In the genomic region with DNA sequence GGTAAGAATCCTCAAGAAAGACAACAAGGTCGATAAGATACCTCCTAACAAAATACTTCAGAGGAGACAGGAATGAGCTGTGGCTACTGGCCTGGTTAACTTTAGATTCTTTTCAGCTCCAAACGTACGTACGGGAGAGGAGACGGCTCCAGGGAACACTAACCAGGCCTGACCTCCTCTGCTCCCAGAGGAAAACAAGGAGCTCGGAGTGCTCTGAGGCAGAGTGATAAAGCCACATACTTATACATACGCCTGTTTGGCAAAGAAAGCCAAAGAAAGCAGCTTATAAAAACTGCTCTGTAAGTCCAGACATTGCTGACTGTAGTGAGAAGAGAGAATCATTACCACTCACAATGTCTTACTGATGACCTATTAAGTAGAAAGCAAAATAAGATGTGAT, we compare ENCODE assay signal across 13 cellular contexts.
DNase-seq lines count a peak whose midpoint lies in the region; ATAC-seq and TF ChIP-seq lines count a peak whose summit lies in the region.
"Had no signal": no experiment of that assay in that cellular context is flagged by ENCODE, and none has a peak within 500 bp of the region (broad histone marks: within the 10 kb centered on the region; RNA-seq: fewer than 3 reads in every experiment).

No MANE protein-coding gene starts in this region.

- H3K9me3 ChIP-seq in testis: no peaks in the 10 kb centered on the region
- no peaks in the 10 kb centered on the region for H3K9me3 ChIP-seq in PC-3 (ENCODE audit: low read length)

- no peaks in the 10 kb centered on the region for H4K20me1 ChIP-seq in PC-3 (ENCODE audit: low read length)

- no peak overlapping the region for H2AFZ ChIP-seq in PC-3 (ENCODE audit: low read length)

- POLR2A ChIA-PET in WTC11 (lab: Charles Lee) (no interaction called here), PC-3 (lab: Charles Lee; ENCODE audit: unreplicated experiment) (no interaction called here)

- H3K27me3 Mint-ChIP-seq in WTC11 (ENCODE audit: low read depth) (peaks cover 4% of the 10 kb centered on the region), mesothelial cell of epicardium (ENCODE audit: low read depth) (no peaks in the 10 kb centered on the region), type B pancreatic cell (no peaks in the 10 kb centered on the region)
- H3K27me3 Mint-ChIP-seq: CD4-positive, CD25-positive, alpha-beta regulatory T cell; stimulated activated naive CD8-positive, alpha-beta T cell treated with anti-CD3 and anti-CD28 coated beads, Interleukin-15, amount 100 ng/mL, for 72 hours had no signal

- H3K36me3 ChIP-seq in testis (ENCODE audit: low read depth, missing control alignments): no peaks in the 10 kb centered on the region
- H3K36me3 ChIP-seq in PC-3 (ENCODE audit: low read depth, low read length): no peaks in the 10 kb centered on the region

- H3K4me2 ChIP-seq in PC-3 (ENCODE audit: low read length): no peak overlapping the region

- H3K79me2 ChIP-seq in PC-3 (ENCODE audit: low read length): no peaks in the 10 kb centered on the region

- no peak overlapping the region for H3K4me3 ChIP-seq in fibroblast of the aortic adventitia (ENCODE audit: low read depth, low read length)
- no peak overlapping the region for H3K4me3 ChIP-seq in testis
- no peak overlapping the region for H3K4me3 ChIP-seq in PC-3 (ENCODE audit: low read length)

- H3K9me3 Mint-ChIP-seq in WTC11: no peaks in the 10 kb centered on the region
- H3K9me3 Mint-ChIP-seq in mesothelial cell of epicardium: peaks cover 3% of the 10 kb centered on the region
- H3K9me3 Mint-ChIP-seq in type B pancreatic cell: peaks cover 5% of the 10 kb centered on the region

- TF ChIP-seq CTCF in WTC11 (IDR thresholded peaks at IDR 0.05) (no peak), fibroblast of the aortic adventitia (IDR thresholded peaks at IDR 0.05; ENCODE audit: insufficient read depth, low read length) (no peak), mesothelial cell of epicardium (IDR thresholded peaks at IDR 0.05; ENCODE audit: unreplicated experiment) (no peak), testis (IDR thresholded peaks at IDR 0.05) (no peak), PC-3 (conservative IDR thresholded peaks at IDR 0.05; ENCODE audit: low read depth, low read length) (no peak), type B pancreatic cell (conservative IDR thresholded peaks at IDR 0.05) (no peak)

- H3K27me3 ChIP-seq in testis (no peaks in the 10 kb centered on the region), PC-3 (ENCODE audit: low read length) (no peaks in the 10 kb centered on the region)

- H3K4me1 Mint-ChIP-seq in WTC11: peaks cover 4% of the 10 kb centered on the region
- H3K4me1 Mint-ChIP-seq in mesothelial cell of epicardium: peaks cover 42% of the 10 kb centered on the region
- H3K4me1 Mint-ChIP-seq in type B pancreatic cell (ENCODE audit: unreplicated experiment): peaks cover 32% of the 10 kb centered on the region
- H3K4me1 Mint-ChIP-seq: CD4-positive, CD25-positive, alpha-beta regulatory T cell; stimulated activated naive CD8-positive, alpha-beta T cell treated with anti-CD3 and anti-CD28 coated beads, Interleukin-15, amount 100 ng/mL, for 72 hours had no signal

- H3K27ac Mint-ChIP-seq in WTC11 (no peak overlapping the region), mesothelial cell of epicardium (peak overlapping the region; percentile 96), type B pancreatic cell (no peak overlapping the region)
- H3K27ac Mint-ChIP-seq: CD4-positive, CD25-positive, alpha-beta regulatory T cell; stimulated activated naive CD8-positive, alpha-beta T cell treated with anti-CD3 and anti-CD28 coated beads, Interleukin-15, amount 100 ng/mL, for 72 hours had no signal

- CTCF ChIA-PET in WTC11 (lab: Charles Lee) (no interaction called here), PC-3 (lab: Charles Lee) (no interaction called here)

- peaks cover 3% of the 10 kb centered on the region for H3K4me1 ChIP-seq in testis
- no peaks in the 10 kb centered on the region for H3K4me1 ChIP-seq in PC-3 (ENCODE audit: insufficient read depth, low read length)

- intact Hi-C loops in testis (cut with DNase I; ENCODE audit: low total_unique reads) (no loop called here), PC-3 (cut with micrococcal nuclease) (no loop called here)

- H3K4me3 Mint-ChIP-seq in WTC11 (no peak overlapping the region), mesothelial cell of epicardium (no peak overlapping the region), type B pancreatic cell (no peak overlapping the region)
- H3K4me3 Mint-ChIP-seq: CD4-positive, CD25-positive, alpha-beta regulatory T cell; stimulated activated naive CD8-positive, alpha-beta T cell treated with anti-CD3 and anti-CD28 coated beads, Interleukin-15, amount 100 ng/mL, for 72 hours had no signal

- H3K9ac ChIP-seq in PC-3 (ENCODE audit: low read length): no peak overlapping the region

- H3F3A ChIP-seq in PC-3 (ENCODE audit: low read length, unreplicated experiment): no peaks in the 10 kb centered on the region

- no peaks in the 10 kb centered on the region for H3K9me2 ChIP-seq in PC-3 (replicated peaks; ENCODE audit: low read length)

- H3K27ac ChIP-seq in testis: peak overlapping the region in 1 of 2 donors; percentile 5
- no peak overlapping the region for H3K27ac ChIP-seq in PC-3 (ENCODE audit: low read length)

- no peak for DNase-seq in WTC11 (ENCODE audit: low spot score)
- peak; percentile 16 for DNase-seq in fibroblast of the aortic adventitia (ENCODE audit: low read depth)
- no peak for DNase-seq in mesothelial cell of epicardium (ENCODE audit: low spot score in 2 of 2, unreplicated experiment in 2 of 2)
- peak; percentile 42 for DNase-seq in testis
- no peak for DNase-seq in PC-3
- no peak for DNase-seq in type B pancreatic cell (ENCODE audit: extremely low spot score, unreplicated experiment)
- DNase-seq in NCI-H510A treated with DMSO at 0.1 percent for 48 hours (lab: John Stamatoyannopoulos, UW): no peak
- DNase-seq: CD4-positive, CD25-positive, alpha-beta regulatory T cell; central memory CD4-positive, alpha-beta T cell; NCI-H1417; RPMI8226; stimulated activated naive CD8-positive, alpha-beta T cell treated with anti-CD3 and anti-CD28 coated beads, Interleukin-15, amount 100 ng/mL, for 72 hours; T-helper 9 cell had no signal

- WGBS in testis, 2 donors: 42 to 45% methylated on average over 7 of the region's 7 CpGs

- peak; percentile 38; the same call in 1 of the 2 replicates for ATAC-seq in WTC11
- ATAC-seq in PC-3: no peak
- ATAC-seq: stimulated activated naive CD8-positive, alpha-beta T cell treated with anti-CD3 and anti-CD28 coated beads, Interleukin-15, amount 100 ng/mL, for 72 hours had no signal

- no peaks in the 10 kb centered on the region for H3K36me3 Mint-ChIP-seq in WTC11
- no peaks in the 10 kb centered on the region for H3K36me3 Mint-ChIP-seq in mesothelial cell of epicardium
- no peaks in the 10 kb centered on the region for H3K36me3 Mint-ChIP-seq in type B pancreatic cell
- H3K36me3 Mint-ChIP-seq: CD4-positive, CD25-positive, alpha-beta regulatory T cell had no signal

- TF ChIP-seq POLR2A in testis (IDR thresholded peaks at IDR 0.05): no peak

- no TSS peak for BruUV-seq in PC-3 (replicated peaks; lab: Mats Ljungman, UMichigan)

TF ChIP-seq in WTC11, 78 proteins besides CTCF, POLR2A, EP300 and RAD21:
- TF ChIP-seq, protein P1, sequence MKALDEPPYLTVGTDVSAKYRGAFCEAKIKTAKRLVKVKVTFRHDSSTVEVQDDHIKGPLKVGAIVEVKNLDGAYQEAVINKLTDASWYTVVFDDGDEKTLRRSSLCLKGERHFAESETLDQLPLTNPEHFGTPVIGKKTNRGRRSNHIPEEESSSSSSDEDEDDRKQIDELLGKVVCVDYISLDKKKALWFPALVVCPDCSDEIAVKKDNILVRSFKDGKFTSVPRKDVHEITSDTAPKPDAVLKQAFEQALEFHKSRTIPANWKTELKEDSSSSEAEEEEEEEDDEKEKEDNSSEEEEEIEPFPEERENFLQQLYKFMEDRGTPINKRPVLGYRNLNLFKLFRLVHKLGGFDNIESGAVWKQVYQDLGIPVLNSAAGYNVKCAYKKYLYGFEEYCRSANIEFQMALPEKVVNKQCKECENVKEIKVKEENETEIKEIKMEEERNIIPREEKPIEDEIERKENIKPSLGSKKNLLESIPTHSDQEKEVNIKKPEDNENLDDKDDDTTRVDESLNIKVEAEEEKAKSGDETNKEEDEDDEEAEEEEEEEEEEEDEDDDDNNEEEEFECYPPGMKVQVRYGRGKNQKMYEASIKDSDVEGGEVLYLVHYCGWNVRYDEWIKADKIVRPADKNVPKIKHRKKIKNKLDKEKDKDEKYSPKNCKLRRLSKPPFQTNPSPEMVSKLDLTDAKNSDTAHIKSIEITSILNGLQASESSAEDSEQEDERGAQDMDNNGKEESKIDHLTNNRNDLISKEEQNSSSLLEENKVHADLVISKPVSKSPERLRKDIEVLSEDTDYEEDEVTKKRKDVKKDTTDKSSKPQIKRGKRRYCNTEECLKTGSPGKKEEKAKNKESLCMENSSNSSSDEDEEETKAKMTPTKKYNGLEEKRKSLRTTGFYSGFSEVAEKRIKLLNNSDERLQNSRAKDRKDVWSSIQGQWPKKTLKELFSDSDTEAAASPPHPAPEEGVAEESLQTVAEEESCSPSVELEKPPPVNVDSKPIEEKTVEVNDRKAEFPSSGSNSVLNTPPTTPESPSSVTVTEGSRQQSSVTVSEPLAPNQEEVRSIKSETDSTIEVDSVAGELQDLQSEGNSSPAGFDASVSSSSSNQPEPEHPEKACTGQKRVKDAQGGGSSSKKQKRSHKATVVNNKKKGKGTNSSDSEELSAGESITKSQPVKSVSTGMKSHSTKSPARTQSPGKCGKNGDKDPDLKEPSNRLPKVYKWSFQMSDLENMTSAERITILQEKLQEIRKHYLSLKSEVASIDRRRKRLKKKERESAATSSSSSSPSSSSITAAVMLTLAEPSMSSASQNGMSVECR (CRISPR knock-in tag; IDR thresholded peaks at IDR 0.05; ENCODE audit: borderline replicate concordance): no peak

Comparison
In these comparisons a context has a peak if more than half of its experiments do, and no peak if none do; other contexts are left out.
1. DNase-seq: peak in fibroblast of the aortic adventitia (single experiment) and testis (single experiment); none in WTC11 (single experiment), mesothelial cell of epicardium (0 of 2), PC-3 (single experiment), type B pancreatic cell (single experiment) and NCI-H510A treated with DMSO at 0.1 percent for 48 hours (single experiment).